12 cellular contexts compared by ENCODE assay signal in genomic region chr1:27359822-27360158, GRCh38. TPM values are rescaled to one million over a fixed set of nuclear protein-coding genes. Genes with fewer than 3 reads are reported as not detected.
DNase-seq lines count a peak whose midpoint lies in the region; ATAC-seq and TF ChIP-seq lines count a peak whose summit lies in the region.
"Had no signal": no experiment of that assay in that cellular context is flagged by ENCODE, and none has a peak within 500 bp of the region (broad histone marks: within the 10 kb centered on the region; RNA-seq: fewer than 3 reads in every experiment).

No MANE protein-coding gene starts in this region.

- peak overlapping the region; percentile 84 for H3K18ac ChIP-seq in neuronal stem cell (ENCODE audit: low read length)

- peak overlapping the region; percentile 33 for H2BK12ac ChIP-seq in neuronal stem cell (ENCODE audit: low read length)

- H3K4me2 ChIP-seq in OCI-LY3 (ENCODE audit: low read length) (peak overlapping the region; percentile 91), neuronal stem cell (ENCODE audit: insufficient read depth, low read length, poor library complexity, severe bottlenecking) (peak overlapping the region; percentile 97)

- H3K4me1 ChIP-seq in OCI-LY3 (ENCODE audit: low read length) (peaks cover 23% of the 10 kb centered on the region), neuronal stem cell (ENCODE audit: control insufficient read depth in 2 of 2, insufficient read depth in 1 of 2, low read depth in 1 of 2, low read length in 2 of 2) (peaks cover 6 to 28% of the 10 kb centered on the region in 2 donors)
- H3K4me1 ChIP-seq in effector memory CD4-positive, alpha-beta T cell (ENCODE audit: control insufficient read depth, insufficient read depth, low read length, poor library complexity, severe bottlenecking), result peaks cover 37% of the 10 kb centered on the region

- ATAC-seq in HG03196 (IDR thresholded peaks at IDR 0.05; ENCODE audit: unreplicated experiment), result no peak

- H4K91ac ChIP-seq in neuronal stem cell (ENCODE audit: low read depth, low read length, poor library complexity), result no peak overlapping the region

- H3K9me3 ChIP-seq in OCI-LY3 (ENCODE audit: insufficient read depth, low read length), result no peaks in the 10 kb centered on the region
- H3K9me3 ChIP-seq in effector memory CD4-positive, alpha-beta T cell (ENCODE audit: control insufficient read depth, low read length), result no peaks in the 10 kb centered on the region
- H3K9me3 ChIP-seq in neuronal stem cell (replicated peaks in 1 of 2; ENCODE audit: control insufficient read depth in 2 of 2, insufficient read depth in 1 of 2, low read depth in 1 of 2, low read length in 2 of 2), result no peaks in the 10 kb centered on the region

- H2AFZ ChIP-seq in OCI-LY3 (ENCODE audit: low read depth, low read length) (no peak overlapping the region), neuronal stem cell (ENCODE audit: low read length) (no peak overlapping the region)

- peak overlapping the region; percentile 95 for H2BK15ac ChIP-seq in neuronal stem cell (ENCODE audit: low read length)

- H3K36me3 ChIP-seq in OCI-LY3 (replicated peaks; ENCODE audit: low read depth, low read length) (no peaks in the 10 kb centered on the region), neuronal stem cell (replicated peaks in 1 of 2; ENCODE audit: control insufficient read depth in 2 of 2, insufficient read depth in 2 of 2, low read length in 2 of 2) (peaks cover 3 to 76% of the 10 kb centered on the region in 2 donors)
- no peaks in the 10 kb centered on the region for H3K36me3 ChIP-seq in effector memory CD4-positive, alpha-beta T cell (ENCODE audit: control insufficient read depth, insufficient read depth, low read length)

- peak overlapping the region; percentile 13 for H3K27ac Mint-ChIP-seq in T-helper 2 cell treated with Interferon-gamma antibody and Interleukin-4, amounts not matched to agents 5 μg/mL and 100 μg/mL, for 36 hours

- H2AK5ac ChIP-seq in neuronal stem cell (ENCODE audit: low read depth, low read length), result peak overlapping the region; percentile 72

- peak overlapping the region; percentile 57 for H3K4ac ChIP-seq in neuronal stem cell (ENCODE audit: low read length)

- H3K27me3 ChIP-seq in OCI-LY3 (ENCODE audit: low read depth, low read length), result peaks cover 6% of the 10 kb centered on the region; the same call in 1 of the 2 replicates
- H3K27me3 ChIP-seq in effector memory CD4-positive, alpha-beta T cell (replicated peaks; ENCODE audit: control insufficient read depth, insufficient read depth, low read length, poor library complexity, severe bottlenecking), result no peaks in the 10 kb centered on the region
- peaks cover 0 to 43% (median 9%) of the 10 kb centered on the region in 3 experiments for H3K27me3 ChIP-seq in neuronal stem cell (ENCODE audit: control insufficient read depth in 3 of 3, insufficient read depth in 3 of 3, low read depth in 1 of 3, low read length in 3 of 3)

- no peaks in the 10 kb centered on the region for H4K20me1 ChIP-seq in OCI-LY3 (ENCODE audit: insufficient read depth, low read length)

- H2BK120ac ChIP-seq in neuronal stem cell (ENCODE audit: low read depth, low read length), result no peak overlapping the region

- no CpG with 5 or more reads among the region's 9 CpGs for WGBS in neuronal stem cell (ENCODE audit: extremely low coverage in 2 of 2, insufficient read length in 2 of 2, insufficient replicate concordance in 1 of 2), 2 donors

- H4K8ac ChIP-seq in neuronal stem cell (ENCODE audit: low read depth, low read length), result no peak overlapping the region

- peaks cover 22% of the 10 kb centered on the region for H3K4me1 Mint-ChIP-seq in T-helper 2 cell treated with Interferon-gamma antibody and Interleukin-4, amounts not matched to agents 5 μg/mL and 100 μg/mL, for 36 hours (ENCODE audit: low read depth)

- H3K23ac ChIP-seq in neuronal stem cell (ENCODE audit: low read depth, low read length, poor library complexity), result peak overlapping the region; percentile 69

- H3K36me3 Mint-ChIP-seq in T-helper 2 cell treated with Interferon-gamma antibody and Interleukin-4, amounts not matched to agents 5 μg/mL and 100 μg/mL, for 36 hours (ENCODE audit: low read depth), result no peaks in the 10 kb centered on the region

- H3K79me2 ChIP-seq in OCI-LY3 (ENCODE audit: low read length), result no peaks in the 10 kb centered on the region

- peak overlapping the region; percentile 74 for H3K4me3 Mint-ChIP-seq in T-helper 2 cell treated with Interferon-gamma antibody and Interleukin-4, amounts not matched to agents 5 μg/mL and 100 μg/mL, for 36 hours

- H3K27me3 Mint-ChIP-seq in T-helper 2 cell treated with Interferon-gamma antibody and Interleukin-4, amounts not matched to agents 5 μg/mL and 100 μg/mL, for 36 hours (ENCODE audit: low read depth), result no peaks in the 10 kb centered on the region

- TF ChIP-seq CTCF in OCI-LY3 (IDR thresholded peaks at IDR 0.05; ENCODE audit: low read depth, low read length), result no peak

- peak overlapping the region; percentile 16 for H2BK5ac ChIP-seq in neuronal stem cell (ENCODE audit: low read length)

- H3K27ac ChIP-seq in OCI-LY3 (ENCODE audit: low read length) (no peak overlapping the region), neuronal stem cell (replicated peaks; ENCODE audit: low read length) (no peak overlapping the region)
- no peak overlapping the region for H3K27ac ChIP-seq in effector memory CD4-positive, alpha-beta T cell (ENCODE audit: insufficient read depth, low read length, poor library complexity, severe bottlenecking)

- DNase-seq in T-helper 2 cell treated with Interferon-gamma antibody and Interleukin-4, amounts not matched to agents 5 μg/mL and 100 μg/mL, for 36 hours (ENCODE audit: low spot score), result no peak
- DNase-seq in T-helper 2 cell (no peak), neuronal stem cell (ENCODE audit: low spot score) (no peak), MV-4-11 (lab: John Stamatoyannopoulos, UW) (no peak)
- no peak for DNase-seq in effector memory CD4-positive, alpha-beta T cell
- no peak for DNase-seq in stimulated activated CD4-positive, alpha-beta T cell treated with anti-CD3 and anti-CD28 coated beads, Interleukin-4, amount 100 ng/mL, for 24 hours
- DNase-seq: amniotic stem cell, DMS53, NCI-H446 treated with DMSO at 0.1 percent for 48 hours, SHP77 treated with DMSO at 0.1 percent for 48 hours had no signal

- H3K9me3 Mint-ChIP-seq in T-helper 2 cell treated with Interferon-gamma antibody and Interleukin-4, amounts not matched to agents 5 μg/mL and 100 μg/mL, for 36 hours, result no peaks in the 10 kb centered on the region

- H3K9ac ChIP-seq in OCI-LY3 (ENCODE audit: low read length) (peak overlapping the region; percentile 49; the same call in 1 of the 2 replicates), neuronal stem cell (ENCODE audit: low read depth, low read length, poor library complexity) (peak overlapping the region; percentile 27)

- H3K4me3 ChIP-seq in OCI-LY3 (ENCODE audit: low read length) (peak overlapping the region; percentile 76), neuronal stem cell (ENCODE audit: low read length in 2 of 2) (peak overlapping the region in 1 of 2 donors; percentile 32)
- peak overlapping the region; percentile 44 for H3K4me3 ChIP-seq in effector memory CD4-positive, alpha-beta T cell (ENCODE audit: insufficient read depth, low read depth, low read length, poor library complexity, severe bottlenecking)

- H3K79me1 ChIP-seq in neuronal stem cell (ENCODE audit: low read depth, low read length), result no peaks in the 10 kb centered on the region

- no peak overlapping the region for H3K14ac ChIP-seq in neuronal stem cell (ENCODE audit: low read length)

RNA-seq across cellular contexts. Expression of gene MAP3K6, which starts 7.0 kb away (rescaled TPM):
- polyA plus RNA-seq in neuronal stem cell (2013, experiment 1 of 2), result 8.4 TPM
- polyA plus RNA-seq in neuronal stem cell (2013, experiment 2 of 2), result 8.3 TPM

RNA-seq across cellular contexts. Expression of gene FCN3, which starts 14.8 kb away (rescaled TPM):
- polyA plus RNA-seq in neuronal stem cell (2013, experiment 1 of 2), result not detected
- polyA plus RNA-seq in neuronal stem cell (2013, experiment 2 of 2), result not detected

RNA-seq across cellular contexts. Expression of gene SYTL1, which starts 18.0 kb away (rescaled TPM):
- 8.5 TPM for polyA plus RNA-seq in neuronal stem cell (2013, experiment 1 of 2)
- 8.0 TPM for polyA plus RNA-seq in neuronal stem cell (2013, experiment 2 of 2)

RNA-seq across cellular contexts. Expression of gene CD164L2, which starts 23.3 kb away (rescaled TPM):
- 0.07 TPM for polyA plus RNA-seq in neuronal stem cell (2013, experiment 1 of 2)
- polyA plus RNA-seq in neuronal stem cell (2013, experiment 2 of 2), result 0.10 TPM

RNA-seq across cellular contexts. Expression of gene GPR3, which starts 32.6 kb away (rescaled TPM):
- 7.5 TPM for polyA plus RNA-seq in neuronal stem cell (2013, experiment 1 of 2)
- 7.8 TPM for polyA plus RNA-seq in neuronal stem cell (2013, experiment 2 of 2)
